Comparison of ENCODE assay signal across 8 cellular contexts in the genomic region with DNA sequence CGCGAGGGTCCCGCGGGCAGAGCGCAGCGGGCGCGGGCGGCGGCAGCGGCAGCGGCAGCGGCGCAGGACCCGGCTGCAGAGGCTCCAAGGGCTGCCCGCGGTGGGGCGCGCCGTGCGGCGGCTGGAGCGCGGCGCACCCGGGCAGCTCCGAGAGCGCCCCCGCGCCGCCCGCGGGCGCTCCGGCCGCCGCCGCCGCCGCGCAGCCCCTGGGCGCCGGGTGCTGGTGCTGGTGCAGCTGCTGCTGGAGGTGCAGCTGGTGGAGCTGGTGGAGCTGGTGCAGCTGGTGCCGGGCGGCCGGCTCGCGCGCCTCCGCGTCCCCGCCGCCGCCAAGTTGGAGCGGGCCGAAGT. TPM values are rescaled to one million over a fixed set of nuclear protein-coding genes. Genes with fewer than 3 reads are reported as not detected.
DNase-seq lines count a peak whose midpoint lies in the region; FAIRE-seq and TF ChIP-seq lines count a peak whose summit lies in the region.

No MANE protein-coding gene starts in this region.

- no peaks in the 10 kb centered on the region for H3K36me3 ChIP-seq in PC-9 (ENCODE audit: low read depth)
- H3K36me3 ChIP-seq in endothelial cell of umbilical vein (ENCODE audit: control insufficient read depth in 2 of 2, extremely low read depth in 1 of 2, insufficient read depth in 2 of 2, low read length in 2 of 2), result no peaks in the 10 kb centered on the region
- H3K36me3 ChIP-seq in ovary, result no peaks in the 10 kb centered on the region

- H3K4me1 ChIP-seq in PC-9 (replicated peaks; ENCODE audit: insufficient read depth) (peaks cover 18% of the 10 kb centered on the region), endothelial cell of umbilical vein (ENCODE audit: control insufficient read depth, extremely low read depth, insufficient read depth, low read length) (peaks cover 21% of the 10 kb centered on the region), ovary (ENCODE audit: insufficient read depth) (peaks cover 12% of the 10 kb centered on the region)

- TF ChIP-seq EP300 in ovary (IDR thresholded peaks at IDR 0.05), result no peak

- H3K27ac ChIP-seq in PC-9 (no peak overlapping the region), endothelial cell of umbilical vein (ENCODE audit: insufficient read depth, low read depth, low read length) (no peak overlapping the region), ovary (peak overlapping the region; percentile 97 to 99)

- CTCF ChIA-PET in HEK293T (lab: Yijun Ruan, JAX) (interaction anchor here (0.6 to 0.9 kb wide), 2 partner anchors 46 to 250 kb away, joined by 4 to 5 read pairs; no protein-coding TSS in a partner anchor), PC-9 (lab: Charles Lee) (interaction anchor here (1.1 kb wide), 1 partner anchor 101 kb away, joined by 4 read pairs; no protein-coding TSS in a partner anchor), endothelial cell of umbilical vein (lab: Charles Lee) (interaction anchor here (0.6 to 9.3 kb wide), 6 partner anchors 11 to 449 kb away, joined by 3 to 287 read pairs (median 3); a partner anchor contains a TSS)

- H3K9ac ChIP-seq in endothelial cell of umbilical vein (replicated peaks; ENCODE audit: extremely low read depth, insufficient read depth, low read length), result peak overlapping the region; percentile 60

- H3K9me2 ChIP-seq in PC-9 (ENCODE audit: insufficient read depth), result no peaks in the 10 kb centered on the region

- H3K9me3 ChIP-seq in PC-9 (ENCODE audit: insufficient read depth, low read depth), result no peaks in the 10 kb centered on the region
- H3K9me3 ChIP-seq in endothelial cell of umbilical vein (replicated peaks; ENCODE audit: control insufficient read depth, insufficient read depth, low read length), result no peaks in the 10 kb centered on the region
- H3K9me3 ChIP-seq in ovary, result no peaks in the 10 kb centered on the region

- H3K27me3 ChIP-seq in PC-9 (ENCODE audit: insufficient read depth, low read depth) (no peaks in the 10 kb centered on the region), endothelial cell of umbilical vein (ENCODE audit: control insufficient read depth in 2 of 2, insufficient read depth in 2 of 2, low read length in 2 of 2) (no peaks in the 10 kb centered on the region), ovary (no peaks in the 10 kb centered on the region)

- H3F3A ChIP-seq in PC-9 (ENCODE audit: insufficient read depth, low read depth), result peaks cover 24% of the 10 kb centered on the region

- POLR2A ChIA-PET in HEK293T (lab: Yijun Ruan, JAX) (interaction anchor here (0.6 to 1.7 kb wide), 17 partner anchors 9 to 449 kb away, joined by 3 to 10 read pairs (median 5); a partner anchor contains a TSS), PC-9 (lab: Charles Lee; ENCODE audit: unreplicated experiment) (interaction anchor here (0.5 to 1.4 kb wide), 11 partner anchors 10 to 305 kb away, joined by 3 to 17 read pairs (median 5); no protein-coding TSS in a partner anchor), endothelial cell of umbilical vein (lab: Charles Lee) (interaction anchor here (1.0 to 5.6 kb wide), 19 partner anchors 9 to 449 kb away, joined by 3 to 39 read pairs (median 5); a partner anchor contains a TSS)

- peak overlapping the region; percentile 86 for H3K4me2 ChIP-seq in PC-9
- H3K4me2 ChIP-seq in endothelial cell of umbilical vein (ENCODE audit: insufficient read depth, low read length), result peak overlapping the region; percentile 61

- TF ChIP-seq CTCF in PC-9 (conservative IDR thresholded peaks at IDR 0.05) (no peak), endothelial cell of umbilical vein (IDR thresholded peaks at IDR 0.05; ENCODE audit: extremely low read depth in 1 of 2, insufficient read depth in 1 of 2, low read depth in 1 of 2, low read length in 2 of 2) (no peak), ovary (IDR thresholded peaks at IDR 0.05) (no peak)

- H3K79me2 ChIP-seq in PC-9 (ENCODE audit: low read depth) (peaks cover 16% of the 10 kb centered on the region), endothelial cell of umbilical vein (ENCODE audit: control insufficient read depth, insufficient read depth, low read length) (peaks cover 13% of the 10 kb centered on the region)

- no peaks in the 10 kb centered on the region for H4K20me1 ChIP-seq in PC-9 (ENCODE audit: insufficient read depth)
- H4K20me1 ChIP-seq in endothelial cell of umbilical vein (replicated peaks; ENCODE audit: control insufficient read depth, extremely low read depth, insufficient read depth, low read length), result no peaks in the 10 kb centered on the region

- no peak for TF ChIP-seq POLR2A in endothelial cell of umbilical vein (IDR thresholded peaks at IDR 0.05; ENCODE audit: low read depth, low read length)
- no peak for TF ChIP-seq POLR2A in ovary (IDR thresholded peaks at IDR 0.05)

- BruUV-seq in PC-9 (replicated peaks; lab: Mats Ljungman, UMichigan) (no TSS peak), endothelial cell of umbilical vein (replicated peaks; lab: Mats Ljungman, UMichigan) (no TSS peak)

- no peak for FAIRE-seq in endothelial cell of umbilical vein (lab: Jason Lieb, UNC)

- no peaks in the 10 kb centered on the region for H3K9me1 ChIP-seq in endothelial cell of umbilical vein (replicated peaks; ENCODE audit: control insufficient read depth, extremely low read depth, insufficient read depth, low read length)

- intact Hi-C loops in PC-9 (cut with micrococcal nuclease; ENCODE audit: unreplicated experiment) (loop anchor here (5.0 kb wide), 1 partner anchor 230 kb away; no protein-coding TSS in a partner anchor), endothelial cell of umbilical vein (cut with micrococcal nuclease) (loop anchor here (2.0 to 5.0 kb wide), 2 partner anchors 145 to 391 kb away; no protein-coding TSS in a partner anchor), ovary (cut with DNase I) (loop anchor here (2.0 to 10.0 kb wide), 10 partner anchors 35 to 427 kb away; no protein-coding TSS in a partner anchor)

- dilution Hi-C loops in endothelial cell of umbilical vein (cut with MboI; ENCODE audit: extremely low pct_ligation_motif_present, low sequenced_read_pairs), result no loop called here

- WGBS in ovary, 3 donors, result 0% methylated on average over 13 to 56 of the region's 56 CpGs

- DNase-seq in NCI-H2171 (lab: John Stamatoyannopoulos, UW), result peak; percentile 49
- no peak for DNase-seq in NCI-H2171 treated with DMSO at 0.1 percent for 48 hours (lab: John Stamatoyannopoulos, UW)
- DNase-seq in HEK293T (ENCODE audit: extremely low spot score), result peak; percentile 39
- DNase-seq in PC-9, result no peak
- no peak for DNase-seq in endothelial cell of umbilical vein (ENCODE audit: low read depth, low spot score)
- DNase-seq in ovary, result no peak
- DNase-seq in cerebellar nuclear complex (lab: John Stamatoyannopoulos, UW), result no peak
- no peak for DNase-seq in NK-92 treated with Interleukin-12 subunit alpha and Interleukin-12 subunit beta, amount 100 ng/mL, for 24 hours (lab: John Stamatoyannopoulos, UW)

- H2AFZ ChIP-seq in PC-9 (no peak overlapping the region), endothelial cell of umbilical vein (ENCODE audit: low read depth, low read length) (no peak overlapping the region)

- H3K4me3 ChIP-seq in PC-9, result peak overlapping the region; percentile 95; the same call in 1 of the 2 replicates
- peak overlapping the region; percentile 73 to 79 (median 77) for H3K4me3 ChIP-seq in endothelial cell of umbilical vein (replicated peaks in 1 of 3; ENCODE audit: insufficient read depth in 1 of 3, low read depth in 1 of 3, low read length in 3 of 3)
- H3K4me3 ChIP-seq in ovary, result peak overlapping the region; percentile 52

TF ChIP-seq in HEK293T, 16 proteins besides CTCF, POLR2A, EP300 and RAD21 (continues in another document):
- TF ChIP-seq NFRKB (IDR thresholded peaks at IDR 0.05) (no peak), CTBP1 (IDR thresholded peaks at IDR 0.05; ENCODE audit: borderline replicate concordance) (no peak), LEF1 (IDR thresholded peaks at IDR 0.05; ENCODE audit: borderline replicate concordance) (no peak), ELF4 (IDR thresholded peaks at IDR 0.05) (no peak), TARDBP (IDR thresholded peaks at IDR 0.05) (no peak), ZNF384 (IDR thresholded peaks at IDR 0.05) (no peak)
- TF ChIP-seq, protein P1, sequence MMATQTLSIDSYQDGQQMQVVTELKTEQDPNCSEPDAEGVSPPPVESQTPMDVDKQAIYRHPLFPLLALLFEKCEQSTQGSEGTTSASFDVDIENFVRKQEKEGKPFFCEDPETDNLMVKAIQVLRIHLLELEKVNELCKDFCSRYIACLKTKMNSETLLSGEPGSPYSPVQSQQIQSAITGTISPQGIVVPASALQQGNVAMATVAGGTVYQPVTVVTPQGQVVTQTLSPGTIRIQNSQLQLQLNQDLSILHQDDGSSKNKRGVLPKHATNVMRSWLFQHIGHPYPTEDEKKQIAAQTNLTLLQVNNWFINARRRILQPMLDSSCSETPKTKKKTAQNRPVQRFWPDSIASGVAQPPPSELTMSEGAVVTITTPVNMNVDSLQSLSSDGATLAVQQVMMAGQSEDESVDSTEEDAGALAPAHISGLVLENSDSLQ (IDR thresholded peaks at IDR 0.05), result no peak

TF ChIP-seq in endothelial cell of umbilical vein, 7 proteins besides CTCF, POLR2A, EP300 and RAD21:
- no peak for TF ChIP-seq EZH2 (IDR thresholded peaks at IDR 0.05; ENCODE audit: borderline replicate concordance, low read depth, low read length, severe bottlenecking)
- no peak for TF ChIP-seq GATA2 (IDR thresholded peaks at IDR 0.05; ENCODE audit: insufficient read depth, insufficient read length, low read depth, low read length)
- TF ChIP-seq MYC (IDR thresholded peaks at IDR 0.05; ENCODE audit: low read depth, low read length), result no peak
- no peak for TF ChIP-seq POLR2AphosphoS5 (IDR thresholded peaks at IDR 0.05; ENCODE audit: insufficient read depth, low read depth, low read length)
- TF ChIP-seq FOS (IDR thresholded peaks at IDR 0.05; ENCODE audit: borderline replicate concordance, insufficient read depth, low read length), result no peak
- TF ChIP-seq, protein P2, sequence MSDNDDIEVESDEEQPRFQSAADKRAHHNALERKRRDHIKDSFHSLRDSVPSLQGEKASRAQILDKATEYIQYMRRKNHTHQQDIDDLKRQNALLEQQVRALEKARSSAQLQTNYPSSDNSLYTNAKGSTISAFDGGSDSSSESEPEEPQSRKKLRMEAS (IDR thresholded peaks at IDR 0.05; ENCODE audit: insufficient read depth, insufficient read length), result no peak
- TF ChIP-seq JUN (IDR thresholded peaks at IDR 0.05; ENCODE audit: borderline replicate concordance, insufficient read depth, insufficient read length, low read depth), result no peak

RNA-seq across cellular contexts. Expression of a gene that starts 0.6 kb away (rescaled TPM):
- total RNA-seq in PC-9 (2021), result 35.5 and 37.3 TPM in 2 replicates
- total RNA-seq in endothelial cell of umbilical vein, result 12.3 and 13.3 TPM in 2 replicates
- polyA plus RNA-seq in endothelial cell of umbilical vein, result 5.3 and 9.2 TPM in 2 replicates
- 1.2 and 2.4 TPM in 2 replicates for polyA plus RNA-seq in endothelial cell of umbilical vein (2011; cell fraction: cytosol; rRNA removed)
- 1.7 and 1.8 TPM in 2 replicates for polyA plus RNA-seq in endothelial cell of umbilical vein (2011; cell fraction: nucleus; rRNA removed)
- polyA plus RNA-seq in endothelial cell of umbilical vein (2012), result 1.8 and 3.9 TPM in 2 replicates
- polyA minus RNA-seq in endothelial cell of umbilical vein, result 2.7 and 3.1 TPM in 2 replicates
- polyA minus RNA-seq in endothelial cell of umbilical vein (2011; cell fraction: cytosol; rRNA and poly(A)+ RNA removed), result 51.2 TPM
- 1.6 and 5.1 TPM in 2 replicates for polyA minus RNA-seq in endothelial cell of umbilical vein (2011; cell fraction: nucleus; rRNA and poly(A)+ RNA removed)
- 10 to 100 TPM; 15.4 to 74.3 (median 45.0) TPM for total RNA-seq in ovary
- 10 to 100 TPM in 1 of 2 donors, 1 to 10 TPM in 1; 2.5 to 14.9 TPM for polyA plus RNA-seq in ovary

Comparison
In these comparisons a context has a peak if more than half of its experiments do, and no peak if none do; other contexts are left out.
1. DNase-seq: peak in NCI-H2171 (single experiment) and HEK293T (single experiment); none in NCI-H2171 treated with DMSO at 0.1 percent for 48 hours (single experiment), PC-9 (0 of 2), endothelial cell of umbilical vein (single experiment), ovary (0 of 5), cerebellar nuclear complex (0 of 2) and NK-92 treated with Interleukin-12 subunit alpha and Interleukin-12 subunit beta, amount 100 ng/mL, for 24 hours (single experiment).
2. H3K27ac ChIP-seq: peak in ovary (2 of 2); none in PC-9 (single experiment) and endothelial cell of umbilical vein (single experiment).
3. Peak in every context shown above with its lines, with median percentiles within 50 percentile points of each other: H3K4me3 ChIP-seq.